In genomic region chr19:1616396-1616795, GRCh38 we compare ENCODE assay signal across 1 cellular context.
TF ChIP-seq lines count a peak whose summit lies in the region.

No MANE protein-coding gene starts in this region.

TF ChIP-seq in IMR-90, 13 proteins besides CTCF, POLR2A, EP300 and RAD21 (continued from another document):
- TF ChIP-seq FOS (IDR thresholded peaks at IDR 0.05; ENCODE audit: low read depth, low read length) (no peak), MAFK (IDR thresholded peaks at IDR 0.05; ENCODE audit: low read depth, low read length) (no peak), MXI1 (IDR thresholded peaks at IDR 0.05; ENCODE audit: borderline replicate concordance, low read depth, low read length) (no peak), BHLHE40 (IDR thresholded peaks at IDR 0.05; ENCODE audit: low read depth, low read length) (no peak), RCOR1 (IDR thresholded peaks at IDR 0.05; ENCODE audit: insufficient replicate concordance, low read length) (no peak), NFE2L2 (IDR thresholded peaks at IDR 0.05; ENCODE audit: low read depth, low read length) (no peak), ELK1 (IDR thresholded peaks at IDR 0.05; ENCODE audit: borderline replicate concordance, low read depth, low read length) (no peak), MAZ (IDR thresholded peaks at IDR 0.05; ENCODE audit: borderline replicate concordance, low read depth, low read length) (no peak)
